In genomic region chr6:113669641-113670040, GRCh38 we compare ENCODE assay signal across 18 cellular contexts.
"Had no signal": no experiment of that assay in that cellular context is flagged by ENCODE, and none has a peak within 500 bp of the region (broad histone marks: within the 10 kb centered on the region; RNA-seq: fewer than 3 reads in every experiment).

No MANE protein-coding gene starts in this region.

- H3K36me3 ChIP-seq: brain microvascular endothelial cell, esophagus muscularis mucosa, ovary, tibial artery, vagina had no signal

- H3K36me3 Mint-ChIP-seq: mesothelial cell of epicardium; stimulated activated naive B cell treated with anti-CD40 and anti-IgM and Interleukin-4, amounts not matched to agents 10 μg/mL and 1 μg/mL and 100 μg/mL, for 72 hours had no signal

- H3K79me2 ChIP-seq: hepatocyte had no signal

- DNase-seq: activated CD4-positive, alpha-beta T cell treated with anti-CD3 and anti-CD28 coated beads, Interleukin-2, amount 50 U/mL, for 48 hours; activated naive CD4-positive, alpha-beta T cell treated with Interleukin-2 at 50 U/mL for 16 hours; anterior cingulate cortex; brain microvascular endothelial cell; cortex of kidney; effector CD4-positive, alpha-beta T cell; ovary; stimulated activated CD4-positive, alpha-beta T cell treated with anti-CD3 and anti-CD28 coated beads, Interleukin-4, amount 100 ng/mL, for 1 hour; stimulated activated naive B cell treated with anti-CD40 and anti-IgM and Interleukin-4, amounts not matched to agents 10 μg/mL and 1 μg/mL and 100 μg/mL, for 72 hours; T1000; tibial artery had no signal

- H3K9me3 ChIP-seq: esophagus muscularis mucosa, ovary, tibial artery, vagina had no signal

- H2AFZ ChIP-seq: hepatocyte had no signal

- FAIRE-seq: keratinocyte had no signal

- H3K4me1 Mint-ChIP-seq: activated T-helper 17 cell treated with anti-CD3 and anti-CD28 coated beads, Interleukin-2, amount 50 U/mL, for 72 hours had no signal

- H3K4me2 ChIP-seq: hepatocyte had no signal

- H3K9me3 Mint-ChIP-seq: activated T-helper 17 cell treated with anti-CD3 and anti-CD28 coated beads, Interleukin-2, amount 50 U/mL, for 72 hours; mesothelial cell of epicardium; neural crest cell; stimulated activated naive B cell treated with anti-CD40 and anti-IgM and Interleukin-4, amounts not matched to agents 10 μg/mL and 1 μg/mL and 100 μg/mL, for 72 hours had no signal

- H3K27me3 Mint-ChIP-seq: stimulated activated naive B cell treated with anti-CD40 and anti-IgM and Interleukin-4, amounts not matched to agents 10 μg/mL and 1 μg/mL and 100 μg/mL, for 72 hours had no signal

- H3K4me3 ChIP-seq: esophagus muscularis mucosa, hepatocyte, ovary, tibial artery, vagina had no signal

- H3K4me1 ChIP-seq: vagina had no signal

- ATAC-seq: activated T-helper 17 cell treated with anti-CD3 and anti-CD28 coated beads, Interleukin-2, amount 50 U/mL, for 72 hours; stimulated activated naive B cell treated with anti-CD40 and anti-IgM and Interleukin-4, amounts not matched to agents 10 μg/mL and 1 μg/mL and 100 μg/mL, for 72 hours had no signal

- H3K27ac ChIP-seq: brain microvascular endothelial cell, hepatocyte, ovary, tibial artery, vagina had no signal

- H3K4me3 Mint-ChIP-seq: activated T-helper 17 cell treated with anti-CD3 and anti-CD28 coated beads, Interleukin-2, amount 50 U/mL, for 72 hours; mesothelial cell of epicardium; neural crest cell; stimulated activated naive B cell treated with anti-CD40 and anti-IgM and Interleukin-4, amounts not matched to agents 10 μg/mL and 1 μg/mL and 100 μg/mL, for 72 hours had no signal

- H3K27ac Mint-ChIP-seq: activated T-helper 17 cell treated with anti-CD3 and anti-CD28 coated beads, Interleukin-2, amount 50 U/mL, for 72 hours; mesothelial cell of epicardium; stimulated activated naive B cell treated with anti-CD40 and anti-IgM and Interleukin-4, amounts not matched to agents 10 μg/mL and 1 μg/mL and 100 μg/mL, for 72 hours had no signal

- H3K27me3 ChIP-seq: brain microvascular endothelial cell, esophagus muscularis mucosa, hepatocyte, ovary, tibial artery, vagina had no signal
